8 cellular contexts compared by ENCODE assay signal in the genomic region with DNA sequence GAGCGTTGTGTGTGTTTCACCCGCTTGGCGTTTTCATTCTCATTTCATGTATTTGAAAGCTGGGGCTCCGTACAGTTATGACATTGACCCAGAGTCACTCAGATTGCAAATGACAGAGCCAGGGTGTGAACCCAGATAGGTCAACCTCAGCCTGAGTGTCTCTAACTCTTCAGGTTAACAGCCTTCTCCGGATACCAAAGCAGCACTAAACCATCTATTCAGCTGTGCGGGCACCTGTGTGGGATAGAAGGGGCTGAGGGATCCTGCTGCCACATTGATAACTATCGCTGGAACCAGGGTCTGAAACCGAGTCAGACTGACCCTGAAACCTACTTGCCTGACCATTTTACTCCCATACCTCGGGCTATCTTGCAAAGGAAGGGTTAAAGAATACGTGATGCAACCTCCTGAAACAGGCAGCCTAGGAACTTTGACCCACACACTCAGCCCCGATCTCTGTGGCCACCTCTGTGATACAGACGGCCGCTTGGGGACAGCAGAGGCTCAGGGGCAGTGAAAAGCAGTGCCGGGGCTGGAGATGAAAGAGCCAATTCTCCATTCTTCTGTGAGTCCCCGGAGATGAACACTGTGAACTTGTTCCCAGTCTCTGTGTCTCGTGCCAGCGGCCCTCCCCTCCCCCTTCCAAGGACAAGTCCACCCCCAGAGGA.
DNase-seq lines count a peak whose midpoint lies in the region; ATAC-seq and TF ChIP-seq lines count a peak whose summit lies in the region.

No MANE protein-coding gene starts in this region.

- no peaks in the 10 kb centered on the region for H3K9me2 ChIP-seq in OCI-LY7 (ENCODE audit: insufficient read depth, low read length)

- H3K27ac ChIP-seq in OCI-LY7 (ENCODE audit: low read depth, low read length, poor library complexity, severe bottlenecking) = no peak overlapping the region

- H2AFZ ChIP-seq in OCI-LY7 (ENCODE audit: low read length) = no peak overlapping the region

- H3K4me1 Mint-ChIP-seq in activated naive CD4-positive, alpha-beta T cell treated with anti-CD3 and anti-CD28 coated beads for 36 hours (ENCODE audit: low read depth) = no peaks in the 10 kb centered on the region
- no peaks in the 10 kb centered on the region for H3K4me1 Mint-ChIP-seq in activated naive CD4-positive, alpha-beta T cell treated with anti-CD3 and anti-CD28 coated beads, Interleukin-2, amount 10 ng/mL, durations not matched to agents 7 days and 5 days
- H3K4me1 Mint-ChIP-seq in T-helper 17 cell = peaks cover 2% of the 10 kb centered on the region

- no peaks in the 10 kb centered on the region for H3K36me3 ChIP-seq in OCI-LY7 (ENCODE audit: insufficient read depth, low read length)

- in situ Hi-C loops in SK-MEL-5 (cut with HindIII; ENCODE audit: low pct_unique_long_range_greater_than_20kb, low sequenced_read_pairs) = no loop called here

- H3K27me3 Mint-ChIP-seq in activated naive CD4-positive, alpha-beta T cell treated with anti-CD3 and anti-CD28 coated beads for 36 hours (ENCODE audit: low read depth) = peaks cover 2% of the 10 kb centered on the region
- no peaks in the 10 kb centered on the region for H3K27me3 Mint-ChIP-seq in activated naive CD4-positive, alpha-beta T cell treated with anti-CD3 and anti-CD28 coated beads, Interleukin-2, amount 10 ng/mL, durations not matched to agents 7 days and 5 days
- H3K27me3 Mint-ChIP-seq in T-helper 17 cell = peaks cover 42% of the 10 kb centered on the region

- H3K4me3 ChIP-seq in OCI-LY7 (ENCODE audit: low read depth, low read length, poor library complexity, severe bottlenecking) = no peak overlapping the region

- peak in 1 of 3 donors; percentile 13 for TF ChIP-seq CTCF in omental fat pad (IDR thresholded peaks at IDR 0.05)
- no peak for TF ChIP-seq CTCF in OCI-LY7 (conservative IDR thresholded peaks at IDR 0.05; ENCODE audit: low read length)

- no peak for ATAC-seq in omental fat pad (ENCODE audit: low FRiP score)
- no peak for ATAC-seq in T-helper 17 cell

- H3K79me2 ChIP-seq in OCI-LY7 (ENCODE audit: insufficient read depth, low read depth, low read length) = no peaks in the 10 kb centered on the region

- DNase-seq in activated naive CD4-positive, alpha-beta T cell treated with anti-CD3 and anti-CD28 coated beads for 36 hours = peak; percentile 38
- no peak for DNase-seq in activated naive CD4-positive, alpha-beta T cell treated with anti-CD3 and anti-CD28 coated beads, Interleukin-2, amount 10 ng/mL, durations not matched to agents 7 days and 5 days
- peak; percentile 88 for DNase-seq in SK-MEL-5 (ENCODE audit: low read depth, low spot score)
- DNase-seq in foreskin melanocyte = peak; percentile 79
- peak; percentile 28 for DNase-seq in omental fat pad (ENCODE audit: low spot score)
- DNase-seq in activated CD4-positive, CD25-positive, alpha-beta regulatory T cell treated with anti-CD3 and anti-CD28 coated beads, Interleukin-2, amount 50 U/mL, for 72 hours = no peak
- no peak for DNase-seq in T-helper 17 cell
- DNase-seq in OCI-LY7 (ENCODE audit: low spot score) = no peak

- POLR2A ChIA-PET in OCI-LY7 (lab: Charles Lee) = no interaction called here

- H3K4me3 Mint-ChIP-seq in activated naive CD4-positive, alpha-beta T cell treated with anti-CD3 and anti-CD28 coated beads for 36 hours = no peak overlapping the region
- H3K4me3 Mint-ChIP-seq in activated naive CD4-positive, alpha-beta T cell treated with anti-CD3 and anti-CD28 coated beads, Interleukin-2, amount 10 ng/mL, durations not matched to agents 7 days and 5 days = no peak overlapping the region
- no peak overlapping the region for H3K4me3 Mint-ChIP-seq in T-helper 17 cell

- no peak overlapping the region for H3K27ac Mint-ChIP-seq in activated naive CD4-positive, alpha-beta T cell treated with anti-CD3 and anti-CD28 coated beads for 36 hours
- no peak overlapping the region for H3K27ac Mint-ChIP-seq in activated naive CD4-positive, alpha-beta T cell treated with anti-CD3 and anti-CD28 coated beads, Interleukin-2, amount 10 ng/mL, durations not matched to agents 7 days and 5 days
- no peak overlapping the region for H3K27ac Mint-ChIP-seq in T-helper 17 cell

- no peak overlapping the region for H3K4me2 ChIP-seq in OCI-LY7 (ENCODE audit: low read length)

- intact Hi-C loops in activated naive CD4-positive, alpha-beta T cell treated with anti-CD3 and anti-CD28 coated beads for 36 hours (cut with micrococcal nuclease) = no loop called here
- intact Hi-C loops in OCI-LY7 (cut with micrococcal nuclease; ENCODE audit: unreplicated experiment) = no loop called here

- no peaks in the 10 kb centered on the region for H4K20me1 ChIP-seq in OCI-LY7 (ENCODE audit: insufficient read depth, low read length)

- CTCF ChIA-PET in activated naive CD4-positive, alpha-beta T cell treated with anti-CD3 and anti-CD28 coated beads for 36 hours (lab: Charles Lee) = interaction anchor here (0.6 kb wide), 1 partner anchor 554 kb away, joined by 4 read pairs; no protein-coding TSS in a partner anchor
- CTCF ChIA-PET in activated naive CD4-positive, alpha-beta T cell treated with anti-CD3 and anti-CD28 coated beads, Interleukin-2, amount 10 ng/mL, durations not matched to agents 7 days and 5 days (lab: Charles Lee) = interaction anchor here (1.6 kb wide), 1 partner anchor 10 kb away, joined by 3 read pairs; no protein-coding TSS in a partner anchor
- CTCF ChIA-PET in OCI-LY7 (lab: Charles Lee; ENCODE audit: unreplicated experiment) = no interaction called here

- H3K36me3 Mint-ChIP-seq in activated naive CD4-positive, alpha-beta T cell treated with anti-CD3 and anti-CD28 coated beads for 36 hours (ENCODE audit: low read depth) = no peaks in the 10 kb centered on the region
- no peaks in the 10 kb centered on the region for H3K36me3 Mint-ChIP-seq in activated naive CD4-positive, alpha-beta T cell treated with anti-CD3 and anti-CD28 coated beads, Interleukin-2, amount 10 ng/mL, durations not matched to agents 7 days and 5 days
- H3K36me3 Mint-ChIP-seq in T-helper 17 cell (ENCODE audit: low read depth) = peaks cover 4% of the 10 kb centered on the region

- no peaks in the 10 kb centered on the region for H3K9me3 Mint-ChIP-seq in activated naive CD4-positive, alpha-beta T cell treated with anti-CD3 and anti-CD28 coated beads for 36 hours
- no peaks in the 10 kb centered on the region for H3K9me3 Mint-ChIP-seq in activated naive CD4-positive, alpha-beta T cell treated with anti-CD3 and anti-CD28 coated beads, Interleukin-2, amount 10 ng/mL, durations not matched to agents 7 days and 5 days

- H3K9me3 ChIP-seq in T-helper 17 cell (ENCODE audit: control insufficient read depth, low read length, poor library complexity, severe bottlenecking) = no peaks in the 10 kb centered on the region
- H3K9me3 ChIP-seq in OCI-LY7 (ENCODE audit: low read length) = no peaks in the 10 kb centered on the region

- BruUV-seq in OCI-LY7 (replicated peaks; lab: Mats Ljungman, UMichigan) = no TSS peak

- H3K4me1 ChIP-seq in OCI-LY7 (ENCODE audit: insufficient read depth, low read length, poor library complexity, severe bottlenecking) = no peaks in the 10 kb centered on the region

Comparison
In these comparisons a context has a peak if more than half of its experiments do, and no peak if none do; other contexts are left out.
1. DNase-seq: peak in activated naive CD4-positive, alpha-beta T cell treated with anti-CD3 and anti-CD28 coated beads for 36 hours (single experiment), SK-MEL-5 (single experiment), foreskin melanocyte (single experiment) and omental fat pad (single experiment); none in activated naive CD4-positive, alpha-beta T cell treated with anti-CD3 and anti-CD28 coated beads, Interleukin-2, amount 10 ng/mL, durations not matched to agents 7 days and 5 days (single experiment), activated CD4-positive, CD25-positive, alpha-beta regulatory T cell treated with anti-CD3 and anti-CD28 coated beads, Interleukin-2, amount 50 U/mL, for 72 hours (single experiment), T-helper 17 cell (0 of 3) and OCI-LY7 (single experiment).